In genomic region chr7:129188372-129188891, GRCh38 we compare ENCODE assay signal across 1 cellular context.
A peak's percentile ranks its signal among the peaks of the same experiment; 100 is the strongest.
TF ChIP-seq lines count a peak whose summit lies in the region.

Gene SMO (plus strand): TSS chr7:129188633. CDS start chr7:129189152, 519 bp downstream.

TF ChIP-seq in HepG2, 621 proteins besides CTCF, POLR2A, EP300 and RAD21 (continued from another document and continues in another):
- no peak for TF ChIP-seq ZHX1 (CRISPR knock-in tag; IDR thresholded peaks at IDR 0.05; ENCODE audit: low read depth)
- TF ChIP-seq ZBTB26 (CRISPR knock-in tag; IDR thresholded peaks at IDR 0.05; ENCODE audit: borderline replicate concordance): no peak
- peak; percentile 60; the same call in 1 of the 2 replicates for TF ChIP-seq GATAD2A (CRISPR knock-in tag; IDR thresholded peaks at IDR 0.05)
- TF ChIP-seq ARNTL (CRISPR knock-in tag; IDR thresholded peaks at IDR 0.05): 0 out of 2 replicates have a peak, but pooled peaks have one; percentile 31
- no peak for TF ChIP-seq ZNF747 (CRISPR knock-in tag; IDR thresholded peaks at IDR 0.05; ENCODE audit: borderline replicate concordance)
- TF ChIP-seq RXRA (CRISPR knock-in tag; IDR thresholded peaks at IDR 0.05): no peak; the same call in 1 of the 2 replicates
- TF ChIP-seq GATA4 (IDR thresholded peaks at IDR 0.05; ENCODE audit: borderline replicate concordance, low read depth): no peak
- no peak for TF ChIP-seq AKAP8 (CRISPR knock-in tag; IDR thresholded peaks at IDR 0.05)
- TF ChIP-seq MLLT10 (CRISPR knock-in tag; IDR thresholded peaks at IDR 0.05): no peak
- no peak for TF ChIP-seq ZNF253 (CRISPR knock-in tag; IDR thresholded peaks at IDR 0.05; ENCODE audit: borderline replicate concordance)
- TF ChIP-seq U2AF2 (IDR thresholded peaks at IDR 0.05; ENCODE audit: low read depth, low read length): no peak
- TF ChIP-seq ZNF10 (CRISPR knock-in tag; IDR thresholded peaks at IDR 0.05; ENCODE audit: borderline replicate concordance, low read depth): no peak
- no peak for TF ChIP-seq ZBTB49 (CRISPR knock-in tag; IDR thresholded peaks at IDR 0.05; ENCODE audit: borderline replicate concordance)
- peak; percentile 70 for TF ChIP-seq TAF1 (CRISPR knock-in tag; IDR thresholded peaks at IDR 0.05)
- no peak for TF ChIP-seq MAFF (IDR thresholded peaks at IDR 0.05; ENCODE audit: low read depth, low read length)
- TF ChIP-seq ZNF143 (CRISPR knock-in tag; IDR thresholded peaks at IDR 0.05): no peak
- no peak for TF ChIP-seq SNAPC5 (CRISPR knock-in tag; IDR thresholded peaks at IDR 0.05; ENCODE audit: borderline replicate concordance)
- peak; percentile 79 for TF ChIP-seq RBFOX2 (IDR thresholded peaks at IDR 0.05; ENCODE audit: low read depth, low read length)
- TF ChIP-seq NR2C2 (CRISPR knock-in tag; IDR thresholded peaks at IDR 0.05; ENCODE audit: borderline replicate concordance): peak; percentile 24; the same call in 1 of the 2 replicates
- 0 out of 2 replicates have a peak, but pooled peaks have one; percentile 32 for TF ChIP-seq NFKB2 (CRISPR knock-in tag; IDR thresholded peaks at IDR 0.05; ENCODE audit: borderline replicate concordance)
- TF ChIP-seq ZNF557 (CRISPR knock-in tag; IDR thresholded peaks at IDR 0.05): no peak
- TF ChIP-seq CEBPG (CRISPR knock-in tag; IDR thresholded peaks at IDR 0.05): no peak
- 0 out of 2 replicates have a peak, but pooled peaks have one; percentile 31 for TF ChIP-seq ZNF614 (CRISPR knock-in tag; IDR thresholded peaks at IDR 0.05; ENCODE audit: borderline replicate concordance)
- TF ChIP-seq ZNF589 (CRISPR knock-in tag; conservative IDR thresholded peaks at IDR 0.05): no peak
- no peak for TF ChIP-seq GABPA (IDR thresholded peaks at IDR 0.05; ENCODE audit: low read depth, low read length)
- TF ChIP-seq GABPA (CRISPR knock-in tag; IDR thresholded peaks at IDR 0.05; ENCODE audit: low read depth): no peak
- no peak for TF ChIP-seq ZNF230 (CRISPR knock-in tag; IDR thresholded peaks at IDR 0.05)
- no peak for TF ChIP-seq SNAI1 (CRISPR knock-in tag; IDR thresholded peaks at IDR 0.05; ENCODE audit: borderline replicate concordance)
- no peak for TF ChIP-seq TBX2 (CRISPR knock-in tag; IDR thresholded peaks at IDR 0.05; ENCODE audit: borderline replicate concordance)
- no peak for TF ChIP-seq ZNF441 (CRISPR knock-in tag; IDR thresholded peaks at IDR 0.05; ENCODE audit: borderline replicate concordance)
- TF ChIP-seq ATF6 (CRISPR knock-in tag; conservative IDR thresholded peaks at IDR 0.05): no peak
- no peak for TF ChIP-seq PAF1 (CRISPR knock-in tag; IDR thresholded peaks at IDR 0.05)
- no peak for TF ChIP-seq ATF3 (CRISPR knock-in tag; IDR thresholded peaks at IDR 0.05)
- no peak for TF ChIP-seq ZNF407 (CRISPR knock-in tag; IDR thresholded peaks at IDR 0.05; ENCODE audit: not compliant biosample characterization)
- no peak for TF ChIP-seq ZNF660 (CRISPR knock-in tag; IDR thresholded peaks at IDR 0.05; ENCODE audit: borderline replicate concordance, low read depth)
- no peak for TF ChIP-seq TCF12 (IDR thresholded peaks at IDR 0.05)
- TF ChIP-seq TCF12 (CRISPR knock-in tag; IDR thresholded peaks at IDR 0.05): no peak
- TF ChIP-seq TIGD3 (CRISPR knock-in tag; IDR thresholded peaks at IDR 0.05; ENCODE audit: borderline replicate concordance): no peak
- TF ChIP-seq ZNF746 (CRISPR knock-in tag; IDR thresholded peaks at IDR 0.05): no peak
- TF ChIP-seq CERS6 (CRISPR knock-in tag; IDR thresholded peaks at IDR 0.05): no peak
- no peak for TF ChIP-seq ZBTB3 (CRISPR knock-in tag; IDR thresholded peaks at IDR 0.05; ENCODE audit: borderline replicate concordance, low read depth)
